Comparison of ENCODE assay signal across 1 cellular context in the genomic region with DNA sequence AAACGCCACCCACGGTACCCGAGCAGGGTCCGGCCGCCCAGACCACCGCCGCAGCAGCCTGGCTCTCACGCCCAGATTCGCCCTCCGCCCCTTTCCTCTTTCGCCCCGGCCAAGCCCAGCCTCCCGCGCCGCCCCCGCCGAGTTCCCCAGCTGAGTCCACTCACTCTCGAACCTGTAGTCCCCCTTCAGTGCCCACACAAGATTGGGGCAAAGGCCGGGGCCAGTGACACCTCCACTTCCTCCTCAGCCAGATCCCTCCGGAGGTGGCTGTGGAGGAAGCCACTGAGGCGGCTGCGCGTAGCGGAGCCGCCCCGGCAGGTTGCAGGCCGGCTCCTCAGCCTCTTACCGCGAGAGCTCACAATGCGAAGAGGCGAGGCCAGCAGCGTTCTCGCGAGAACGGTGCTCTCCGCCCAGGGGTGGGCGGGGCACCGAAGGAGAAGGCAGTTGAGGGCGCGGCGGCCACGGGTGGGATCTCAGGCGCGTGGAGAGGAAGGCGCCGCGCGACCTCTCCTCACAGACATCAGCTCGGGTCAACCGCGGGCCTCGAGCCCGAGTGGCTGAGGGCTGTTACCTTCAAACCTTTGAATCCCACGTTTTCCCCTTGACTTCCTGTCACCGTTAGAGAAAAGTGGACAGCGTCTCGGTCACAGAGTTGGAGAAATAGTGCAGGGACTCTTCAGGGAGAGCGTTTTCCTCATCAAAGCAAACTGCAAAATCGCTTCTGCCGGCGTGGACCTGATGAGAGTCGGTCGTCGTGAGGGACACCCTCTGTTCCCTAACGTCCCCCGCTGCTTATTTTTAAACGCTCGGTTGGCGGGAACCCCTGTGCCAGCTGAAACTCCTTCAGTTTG.
TF ChIP-seq lines count a peak whose summit lies in the region.

TSS of gene BTBD10 (minus strand) at position 295 of the 851 bp plus-strand sequence. CDS start 18,098 bp downstream, outside the sequence.

TF ChIP-seq in SK-N-SH, 30 proteins besides CTCF, POLR2A, EP300 and RAD21 (continued from another document):
- TF ChIP-seq USF2 (IDR thresholded peaks at IDR 0.05; ENCODE audit: borderline replicate concordance, low read depth, low read length), result no peak
- TF ChIP-seq, protein P1, sequence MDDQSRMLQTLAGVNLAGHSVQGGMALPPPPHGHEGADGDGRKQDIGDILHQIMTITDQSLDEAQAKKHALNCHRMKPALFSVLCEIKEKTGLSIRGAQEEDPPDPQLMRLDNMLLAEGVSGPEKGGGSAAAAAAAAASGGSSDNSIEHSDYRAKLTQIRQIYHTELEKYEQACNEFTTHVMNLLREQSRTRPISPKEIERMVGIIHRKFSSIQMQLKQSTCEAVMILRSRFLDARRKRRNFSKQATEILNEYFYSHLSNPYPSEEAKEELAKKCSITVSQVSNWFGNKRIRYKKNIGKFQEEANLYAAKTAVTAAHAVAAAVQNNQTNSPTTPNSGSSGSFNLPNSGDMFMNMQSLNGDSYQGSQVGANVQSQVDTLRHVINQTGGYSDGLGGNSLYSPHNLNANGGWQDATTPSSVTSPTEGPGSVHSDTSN (IDR thresholded peaks at IDR 0.05), result no peak
- TF ChIP-seq FOSL2 (IDR thresholded peaks at IDR 0.05; ENCODE audit: borderline replicate concordance, low read depth), result no peak
- TF ChIP-seq MXI1 (IDR thresholded peaks at IDR 0.05; ENCODE audit: low read depth, low read length), result peak; percentile 67
- TF ChIP-seq YY1 (IDR thresholded peaks at IDR 0.05; ENCODE audit: low read depth), result no peak
- TF ChIP-seq, protein P2, sequence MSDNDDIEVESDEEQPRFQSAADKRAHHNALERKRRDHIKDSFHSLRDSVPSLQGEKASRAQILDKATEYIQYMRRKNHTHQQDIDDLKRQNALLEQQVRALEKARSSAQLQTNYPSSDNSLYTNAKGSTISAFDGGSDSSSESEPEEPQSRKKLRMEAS (IDR thresholded peaks at IDR 0.05; ENCODE audit: low read depth), result peak; percentile 82
- no peak for TF ChIP-seq SMC3 (IDR thresholded peaks at IDR 0.05; ENCODE audit: low read depth, low read length)
- TF ChIP-seq RXRA (IDR thresholded peaks at IDR 0.05; ENCODE audit: borderline replicate concordance, low read depth), result no peak
